32 cellular contexts compared by ENCODE assay signal in genomic region chr19:35086455-35086854, GRCh38. TPM values are rescaled to one million over a fixed set of nuclear protein-coding genes. Genes with fewer than 3 reads are reported as not detected.
DNase-seq lines count a peak whose midpoint lies in the region; ATAC-seq and TF ChIP-seq lines count a peak whose summit lies in the region.
"Had no signal": no experiment of that assay in that cellular context is flagged by ENCODE, and none has a peak within 500 bp of the region (broad histone marks: within the 10 kb centered on the region; RNA-seq: fewer than 3 reads in every experiment).

No MANE protein-coding gene starts in this region.

- no peaks in the 10 kb centered on the region for H3K79me2 ChIP-seq in SU-DHL-6 (ENCODE audit: insufficient read depth, low read length)
- H3K79me2 ChIP-seq: hepatocyte, parathyroid adenoma had no signal

- no peak overlapping the region for H2AFZ ChIP-seq in SU-DHL-6 (ENCODE audit: low read depth, low read length, severe bottlenecking)
- H2AFZ ChIP-seq: hepatocyte, parathyroid adenoma, PC-9 had no signal

- H4K20me1 ChIP-seq in SU-DHL-6 (ENCODE audit: low read depth, low read length) = no peaks in the 10 kb centered on the region

- H3K36me3 ChIP-seq in SU-DHL-6 (ENCODE audit: low read length) = no peaks in the 10 kb centered on the region
- H3K36me3 ChIP-seq in esophagus muscularis mucosa = no peaks in the 10 kb centered on the region
- H3K36me3 ChIP-seq: BE2C, upper lobe of left lung had no signal

- H3K4me3 ChIP-seq in SU-DHL-6 (ENCODE audit: insufficient read depth, low read length, poor library complexity, severe bottlenecking) (peak overlapping the region; percentile 1), esophagus muscularis mucosa (no peak overlapping the region)
- H3K4me3 ChIP-seq: hepatocyte, lung, PC-9, upper lobe of left lung had no signal

- no peaks in the 10 kb centered on the region for H3K9me2 ChIP-seq in SU-DHL-6 (replicated peaks; ENCODE audit: insufficient read depth, low read length)

- TF ChIP-seq CTCF in SU-DHL-6 (IDR thresholded peaks at IDR 0.05; ENCODE audit: insufficient read depth, low read length, poor library complexity, severe bottlenecking) (no peak), esophagus muscularis mucosa (IDR thresholded peaks at IDR 0.05) (no peak)

- TF ChIP-seq POLR2A in esophagus muscularis mucosa (IDR thresholded peaks at IDR 0.05; ENCODE audit: low read depth) = no peak

- H3K9ac ChIP-seq in SU-DHL-6 (ENCODE audit: low read length) = peak overlapping the region; percentile 59
- H3K9ac ChIP-seq: parathyroid adenoma had no signal

- H3K9me3 Mint-ChIP-seq in stimulated activated effector memory CD8-positive, alpha-beta T cell treated with anti-CD3 and anti-CD28 coated beads, Interleukin-12 subunit alpha, Interleukin-12 subunit beta, amount 100 ng/mL, for 72 hours = no peaks in the 10 kb centered on the region
- H3K9me3 Mint-ChIP-seq: activated CD8-positive, alpha-beta T cell treated with anti-CD3 and anti-CD28 coated beads for 36 hours; activated T-helper 17 cell treated with anti-CD3 and anti-CD28 coated beads, Interleukin-2, amount 50 U/mL, for 72 hours; neural crest cell had no signal

- peak overlapping the region; percentile 58 for H3K4me2 ChIP-seq in SU-DHL-6 (ENCODE audit: low read depth, low read length, poor library complexity, severe bottlenecking)
- H3K4me2 ChIP-seq: hepatocyte, PC-9 had no signal

- H3K9me3 ChIP-seq in SU-DHL-6 (ENCODE audit: insufficient read depth, low read length) (no peaks in the 10 kb centered on the region), esophagus muscularis mucosa (no peaks in the 10 kb centered on the region)
- H3K9me3 ChIP-seq: BE2C, upper lobe of left lung had no signal

- peak overlapping the region; percentile 98 for H3K27ac ChIP-seq in SU-DHL-6 (ENCODE audit: low read depth, low read length)
- H3K27ac ChIP-seq in layer of hippocampus (ENCODE audit: low read depth, low read length) = peak overlapping the region; percentile 21
- no peak overlapping the region for H3K27ac ChIP-seq in esophagus muscularis mucosa (replicated peaks in 1 of 4)
- H3K27ac ChIP-seq: hepatocyte, parathyroid adenoma, PC-9, upper lobe of left lung had no signal

- peak; percentile 16 for ATAC-seq in GM19035 (IDR thresholded peaks at IDR 0.05; ENCODE audit: unreplicated experiment)
- ATAC-seq in stimulated activated effector memory CD8-positive, alpha-beta T cell treated with anti-CD3 and anti-CD28 coated beads, Interleukin-12 subunit alpha, Interleukin-12 subunit beta, amount 100 ng/mL, for 72 hours = no peak
- ATAC-seq in left cardiac atrium = no peak
- ATAC-seq: activated CD8-positive, alpha-beta T cell treated with anti-CD3 and anti-CD28 coated beads for 36 hours; activated T-helper 17 cell treated with anti-CD3 and anti-CD28 coated beads, Interleukin-2, amount 50 U/mL, for 72 hours; right cardiac atrium; Right ventricle myocardium inferior had no signal

- H3K4me1 ChIP-seq in esophagus muscularis mucosa = peaks cover 3 to 13% (median 11%) of the 10 kb centered on the region in 4 donors
- H3K4me1 ChIP-seq: BE2C, parathyroid adenoma had no signal

- peaks cover 18% of the 10 kb centered on the region for H3K4me1 Mint-ChIP-seq in stimulated activated effector memory CD8-positive, alpha-beta T cell treated with anti-CD3 and anti-CD28 coated beads, Interleukin-12 subunit alpha, Interleukin-12 subunit beta, amount 100 ng/mL, for 72 hours
- H3K4me1 Mint-ChIP-seq: activated T-helper 17 cell treated with anti-CD3 and anti-CD28 coated beads, Interleukin-2, amount 50 U/mL, for 72 hours; brain had no signal

- intact Hi-C loops in esophagus muscularis mucosa (cut with DNase I) = no loop called here
- intact Hi-C loops in left cardiac atrium (cut with DNase I) = loop anchor here in 1 of 2 donors (10.0 kb wide), 1 partner anchor 112 kb away; no protein-coding TSS in a partner anchor

- H3K27me3 ChIP-seq in SU-DHL-6 (ENCODE audit: low read length) (no peaks in the 10 kb centered on the region), layer of hippocampus (ENCODE audit: control insufficient read depth, insufficient read depth, low read length) (no peaks in the 10 kb centered on the region), esophagus muscularis mucosa (peaks cover 0 to 35% (median 9%) of the 10 kb centered on the region in 4 donors)
- H3K27me3 ChIP-seq: BE2C, hepatocyte, upper lobe of left lung had no signal

- no peak for DNase-seq in stimulated activated effector memory CD8-positive, alpha-beta T cell treated with anti-CD3 and anti-CD28 coated beads, Interleukin-12 subunit alpha, Interleukin-12 subunit beta, amount 100 ng/mL, for 72 hours (ENCODE audit: low spot score in 2 of 2)
- no peak for DNase-seq in HuH-7.5 (ENCODE audit: low spot score)
- no peak for DNase-seq in activated gamma-delta T cell (lab: John Stamatoyannopoulos, UW)
- DNase-seq in esophagus muscularis mucosa (ENCODE audit: extremely low spot score) = no peak
- no peak for DNase-seq in left cardiac atrium
- DNase-seq: ACHN; activated CD4-positive, alpha-beta T cell treated with anti-CD3 and anti-CD28 coated beads for 1 hour; activated CD8-positive, alpha-beta memory T cell treated with anti-CD3 and anti-CD28 coated beads, Interleukin-2, amount 50 U/mL, for 48 hours; activated CD8-positive, alpha-beta T cell treated with anti-CD3 and anti-CD28 coated beads for 36 hours; activated naive CD4-positive, alpha-beta T cell treated with anti-CD3 and anti-CD28 coated beads, Interleukin-2, amount 50 U/mL, for 16 hours; BE2C; DMS79; GF-D8; GOT3; NCI-H1436; NCI-H2081; NCI-H524 treated with DMSO at 0.1 percent for 48 hours; PC-9; right cardiac atrium; stimulated activated CD4-positive, alpha-beta T cell treated with anti-CD3 and anti-CD28 coated beads, Interleukin-2, amount 100 ng/mL, for 48 hours; T-helper 2 cell had no signal

- 57% methylated on average over 1 of the region's 8 CpGs for WGBS in esophagus muscularis mucosa

- no peak for TF ChIP-seq EP300 in esophagus muscularis mucosa (IDR thresholded peaks at IDR 0.05)

- peak overlapping the region; percentile 85 for H3K27ac Mint-ChIP-seq in stimulated activated effector memory CD8-positive, alpha-beta T cell treated with anti-CD3 and anti-CD28 coated beads, Interleukin-12 subunit alpha, Interleukin-12 subunit beta, amount 100 ng/mL, for 72 hours
- H3K27ac Mint-ChIP-seq: activated CD8-positive, alpha-beta T cell treated with anti-CD3 and anti-CD28 coated beads for 36 hours had no signal

- H3K4me3 Mint-ChIP-seq in stimulated activated effector memory CD8-positive, alpha-beta T cell treated with anti-CD3 and anti-CD28 coated beads, Interleukin-12 subunit alpha, Interleukin-12 subunit beta, amount 100 ng/mL, for 72 hours = no peak overlapping the region
- H3K4me3 Mint-ChIP-seq: activated CD8-positive, alpha-beta T cell treated with anti-CD3 and anti-CD28 coated beads for 36 hours; activated T-helper 17 cell treated with anti-CD3 and anti-CD28 coated beads, Interleukin-2, amount 50 U/mL, for 72 hours; brain; neural crest cell had no signal

- peaks cover 22% of the 10 kb centered on the region for H3F3A ChIP-seq in SU-DHL-6 (ENCODE audit: insufficient read depth)

- H3K36me3 Mint-ChIP-seq in stimulated activated effector memory CD8-positive, alpha-beta T cell treated with anti-CD3 and anti-CD28 coated beads, Interleukin-12 subunit alpha, Interleukin-12 subunit beta, amount 100 ng/mL, for 72 hours = no peaks in the 10 kb centered on the region
- H3K36me3 Mint-ChIP-seq: brain had no signal

RNA-seq across cellular contexts. Expression of gene FXYD3, which starts 29.2 kb away (rescaled TPM):
- total RNA-seq in esophagus muscularis mucosa = 1 to 10 TPM in 3 of 4 donors, under 1 TPM in 1; 0.83 to 3.8 (median 3.1) TPM
- total RNA-seq in left cardiac atrium = 1 to 10 TPM; 1.5 to 3.6 TPM
- total RNA-seq: activated CD8-positive, alpha-beta T cell treated with anti-CD3 and anti-CD28 coated beads for 36 hours; activated T-helper 17 cell treated with anti-CD3 and anti-CD28 coated beads, Interleukin-2, amount 50 U/mL, for 72 hours had no signal

RNA-seq across cellular contexts. Expression of gene HPN, which starts 44.9 kb away (rescaled TPM):
- total RNA-seq in esophagus muscularis mucosa (under 1 TPM in 3 of 4 donors, not detected in 1; 0.33 to 0.86 (median 0.58) TPM), left cardiac atrium (1 to 10 TPM; 5.6 to 7.2 TPM)

RNA-seq across cellular contexts. Expression of gene LGI4, which starts 48.4 kb away (rescaled TPM):
- total RNA-seq in esophagus muscularis mucosa = 10 to 100 TPM; 32.0 to 58.6 (median 49.2) TPM
- 10 to 100 TPM; 11.6 to 17.9 TPM for total RNA-seq in left cardiac atrium

RNA-seq across cellular contexts. Expression of gene FXYD1, which starts 52.2 kb away (rescaled TPM):
- 10 to 100 TPM; 44.4 to 92.6 (median 70.7) TPM for total RNA-seq in esophagus muscularis mucosa
- total RNA-seq in left cardiac atrium = 100 to 1,000 TPM; 297 to 393 TPM
- total RNA-seq: PC-9 had no signal

RNA-seq across cellular contexts. Expression of gene SCN1B, which starts 56.2 kb away (rescaled TPM):
- total RNA-seq in esophagus muscularis mucosa (10 to 100 TPM in 3 of 4 donors, 1 to 10 TPM in 1; 8.3 to 15.7 (median 12.8) TPM), left cardiac atrium (100 to 1,000 TPM in 1 of 2 donors, 10 to 100 TPM in 1; 73.6 to 163 TPM)

Comparison
In these comparisons a context has a peak if more than half of its experiments do, and no peak if none do; other contexts are left out.
1. H3K27ac ChIP-seq: peak in SU-DHL-6 (single experiment) and layer of hippocampus (single experiment); none in esophagus muscularis mucosa (0 of 4).